In the genomic region with DNA sequence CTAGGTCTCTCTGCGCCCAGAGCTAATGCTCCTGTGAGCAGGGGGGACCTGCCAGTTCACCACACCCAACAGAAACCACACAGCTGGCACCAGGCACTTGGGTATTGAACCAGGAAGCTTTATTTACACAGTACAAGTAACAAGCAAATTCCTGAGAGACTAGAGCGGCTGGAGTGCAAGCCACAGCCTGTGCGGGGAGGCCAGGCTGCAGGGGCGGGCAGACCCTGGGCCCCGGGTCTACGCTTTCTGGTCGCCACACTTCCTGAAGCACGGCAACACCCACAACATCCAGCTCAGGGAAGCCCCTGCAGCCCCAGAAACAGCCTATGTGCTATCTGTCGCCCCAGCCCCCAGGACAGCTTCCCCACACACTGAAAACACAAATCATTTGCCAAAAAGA, we compare ENCODE assay signal across 11 cellular contexts.
DNase-seq lines count a peak whose midpoint lies in the region; ATAC-seq and TF ChIP-seq lines count a peak whose summit lies in the region.
"Had no signal": no experiment of that assay in that cellular context is flagged by ENCODE, and none has a peak within 500 bp of the region (broad histone marks: within the 10 kb centered on the region; RNA-seq: fewer than 3 reads in every experiment).

No MANE protein-coding gene starts in this region.

- peaks cover 15% of the 10 kb centered on the region for H3K79me1 ChIP-seq in mesenchymal stem cell (replicated peaks; ENCODE audit: low read length, poor library complexity, severe bottlenecking)

- H3K4me3 ChIP-seq in mesenchymal stem cell (ENCODE audit: insufficient read depth in 1 of 2, low read depth in 1 of 2, low read length in 2 of 2) (no peak overlapping the region), gastroesophageal sphincter (no peak overlapping the region)
- H3K4me3 ChIP-seq: sigmoid colon had no signal

- peak overlapping the region; percentile 30 for H3K4me3 Mint-ChIP-seq in Calu3 (ENCODE audit: low read depth, unreplicated experiment)
- H3K4me3 Mint-ChIP-seq in WTC11 = no peak overlapping the region
- H3K4me3 Mint-ChIP-seq: activated T-cell treated with anti-CD3 and anti-CD28 coated beads, Interleukin-2, amount 50 U/mL, for 72 hours had no signal

- TF ChIP-seq POLR2A in gastroesophageal sphincter (IDR thresholded peaks at IDR 0.05) = no peak

- H3K14ac ChIP-seq in mesenchymal stem cell (ENCODE audit: low read length in 2 of 2) = no peak overlapping the region

- no peak overlapping the region for H3K4ac ChIP-seq in mesenchymal stem cell (ENCODE audit: low read depth in 1 of 2, low read length in 2 of 2)

- H4K91ac ChIP-seq in mesenchymal stem cell (ENCODE audit: low read length) = no peak overlapping the region

- intact Hi-C loops in Calu3 (cut with micrococcal nuclease; ENCODE audit: unreplicated experiment) = loop anchor here (10.0 kb wide), 1 partner anchor 126 kb away; the partner anchor contains the start of gene FAM53B

- DNase-seq in Calu3 (peak; percentile 42), WTC11 (ENCODE audit: low spot score) (no peak), mesenchymal stem cell (peak; percentile 30), foreskin melanocyte (no peak), medulla oblongata (ENCODE audit: extremely low spot score) (no peak)
- DNase-seq: activated T-cell treated with anti-CD3 and anti-CD28 coated beads, Interleukin-2, amount 50 U/mL, for 72 hours; foreskin fibroblast; sigmoid colon had no signal

- H3K36me3 Mint-ChIP-seq in Calu3 (ENCODE audit: insufficient read depth, unreplicated experiment) = peaks cover 6% of the 10 kb centered on the region
- H3K36me3 Mint-ChIP-seq in WTC11 = no peaks in the 10 kb centered on the region

- H3K36me3 ChIP-seq in mesenchymal stem cell (ENCODE audit: control insufficient read depth in 1 of 2, insufficient read depth in 2 of 2, low read depth in 1 of 2, low read length in 2 of 2) (peaks cover 0 to 57% of the 10 kb centered on the region in 2 experiments), gastroesophageal sphincter (peaks cover 0 to 58% of the 10 kb centered on the region in 2 donors)

- H2AFZ ChIP-seq in mesenchymal stem cell (ENCODE audit: low read depth, low read length) = no peak overlapping the region

- H3K4me2 ChIP-seq in mesenchymal stem cell (ENCODE audit: low read length, poor library complexity, severe bottlenecking) = no peak overlapping the region

- no peaks in the 10 kb centered on the region for H3K27me3 ChIP-seq in mesenchymal stem cell (ENCODE audit: control insufficient read depth in 1 of 2, insufficient read depth in 1 of 2, low read length in 2 of 2)
- no peaks in the 10 kb centered on the region for H3K27me3 ChIP-seq in gastroesophageal sphincter
- H3K27me3 ChIP-seq: sigmoid colon had no signal

- no peak for TF ChIP-seq EP300 in gastroesophageal sphincter (IDR thresholded peaks at IDR 0.05)

- no peak overlapping the region for H2AK5ac ChIP-seq in mesenchymal stem cell (ENCODE audit: low read length, severe bottlenecking)

- no peak for TF ChIP-seq CTCF in Calu3 (IDR thresholded peaks at IDR 0.05; ENCODE audit: unreplicated experiment)
- TF ChIP-seq CTCF in WTC11 (IDR thresholded peaks at IDR 0.05) = no peak
- no peak for TF ChIP-seq CTCF in gastroesophageal sphincter (IDR thresholded peaks at IDR 0.05)

- no peaks in the 10 kb centered on the region for H3K9me3 Mint-ChIP-seq in Calu3 (ENCODE audit: low read depth, unreplicated experiment)
- H3K9me3 Mint-ChIP-seq in WTC11 = no peaks in the 10 kb centered on the region
- H3K9me3 Mint-ChIP-seq: activated T-cell treated with anti-CD3 and anti-CD28 coated beads, Interleukin-2, amount 50 U/mL, for 72 hours had no signal

- H3K27ac Mint-ChIP-seq in Calu3 (ENCODE audit: unreplicated experiment) (no peak overlapping the region), WTC11 (0 out of 2 replicates have a peak overlapping the region, but pooled peaks have one; percentile 36)
- H3K27ac Mint-ChIP-seq: activated T-cell treated with anti-CD3 and anti-CD28 coated beads, Interleukin-2, amount 50 U/mL, for 72 hours had no signal

- H3K4me1 ChIP-seq in mesenchymal stem cell (ENCODE audit: control insufficient read depth, insufficient read depth, low read depth, low read length) (peaks cover 25% of the 10 kb centered on the region), gastroesophageal sphincter (peaks cover 0 to 20% (median 0%) of the 10 kb centered on the region in 3 donors)

- no peaks in the 10 kb centered on the region for H3K9me3 ChIP-seq in mesenchymal stem cell (ENCODE audit: control insufficient read depth, low read length)
- H3K9me3 ChIP-seq in gastroesophageal sphincter = no peaks in the 10 kb centered on the region
- H3K9me3 ChIP-seq: sigmoid colon had no signal

- no peak overlapping the region for H2BK15ac ChIP-seq in mesenchymal stem cell (ENCODE audit: low read depth, poor library complexity, severe bottlenecking)

- H3K9ac ChIP-seq in mesenchymal stem cell (ENCODE audit: low read length) = no peak overlapping the region

- POLR2A ChIA-PET in WTC11 (lab: Charles Lee) = no interaction called here

- no TSS peak for BruUV-seq in Calu3 (replicated peaks; lab: Mats Ljungman, UMichigan)

- no peak overlapping the region for H2BK120ac ChIP-seq in mesenchymal stem cell (ENCODE audit: low read depth, low read length)

- ATAC-seq in HG02884 (IDR thresholded peaks at IDR 0.05; ENCODE audit: unreplicated experiment) (peak; percentile 40), WTC11 (no peak), gastroesophageal sphincter (no peak), HG03521 (IDR thresholded peaks at IDR 0.05; ENCODE audit: unreplicated experiment) (no peak)

- H4K8ac ChIP-seq in mesenchymal stem cell (ENCODE audit: low read length) = peak overlapping the region; percentile 56

- H3K23ac ChIP-seq in mesenchymal stem cell (ENCODE audit: low read length in 2 of 2) = no peak overlapping the region

- H2BK5ac ChIP-seq in mesenchymal stem cell (ENCODE audit: low read depth, low read length, poor library complexity, severe bottlenecking) = no peak overlapping the region

- H3K18ac ChIP-seq in mesenchymal stem cell (ENCODE audit: low read depth in 1 of 2, low read length in 2 of 2) = no peak overlapping the region

- H3K27me3 Mint-ChIP-seq in Calu3 (ENCODE audit: unreplicated experiment) = no peaks in the 10 kb centered on the region
- H3K27me3 Mint-ChIP-seq in WTC11 (ENCODE audit: low read depth) = no peaks in the 10 kb centered on the region

- H3K4me1 Mint-ChIP-seq in Calu3 (ENCODE audit: low read depth, unreplicated experiment) = no peaks in the 10 kb centered on the region
- peaks cover 13% of the 10 kb centered on the region for H3K4me1 Mint-ChIP-seq in WTC11

- H3K27ac ChIP-seq in mesenchymal stem cell (ENCODE audit: low read length, poor library complexity, severe bottlenecking) (no peak overlapping the region), gastroesophageal sphincter (no peak overlapping the region)

- CTCF ChIA-PET in Calu3 (lab: Charles Lee) = interaction anchor here (0.6 kb wide), 1 partner anchor 43 kb away, joined by 8 read pairs; no protein-coding TSS in a partner anchor
- CTCF ChIA-PET in WTC11 (lab: Charles Lee) = interaction anchor here (0.8 to 1.6 kb wide), 2 partner anchors 13 to 122 kb away, joined by 3 to 4 read pairs; no protein-coding TSS in a partner anchor

- 77% methylated on average over 9 of the region's 9 CpGs for WGBS in mesenchymal stem cell
- WGBS in gastroesophageal sphincter (ENCODE audit: low coverage in 1 of 2), 2 donors = no CpG with 5 or more reads among the region's 9 CpGs

- H2BK12ac ChIP-seq in mesenchymal stem cell (ENCODE audit: low read length in 2 of 2) = no peak overlapping the region

TF ChIP-seq in WTC11, 78 proteins besides CTCF, POLR2A, EP300 and RAD21 (continues in another document):
- no peak for TF ChIP-seq MXD4 (CRISPR knock-in tag; IDR thresholded peaks at IDR 0.05; ENCODE audit: borderline replicate concordance)
- TF ChIP-seq TEAD1 (CRISPR knock-in tag; IDR thresholded peaks at IDR 0.05) = no peak
- no peak for TF ChIP-seq TCF7 (CRISPR knock-in tag; IDR thresholded peaks at IDR 0.05; ENCODE audit: low read depth)
- TF ChIP-seq JUN (CRISPR knock-in tag; IDR thresholded peaks at IDR 0.05) = no peak
- no peak for TF ChIP-seq GABPB1 (CRISPR knock-in tag; IDR thresholded peaks at IDR 0.05)
- TF ChIP-seq KAT7 (CRISPR knock-in tag; IDR thresholded peaks at IDR 0.05; ENCODE audit: borderline replicate concordance) = no peak
- no peak for TF ChIP-seq ZNF512 (CRISPR knock-in tag; IDR thresholded peaks at IDR 0.05; ENCODE audit: borderline replicate concordance)
- no peak for TF ChIP-seq TEAD4 (CRISPR knock-in tag; IDR thresholded peaks at IDR 0.05)

Comparison
In these comparisons a context has a peak if more than half of its experiments do, and no peak if none do; other contexts are left out.
1. DNase-seq: peak in Calu3 (single experiment) and mesenchymal stem cell (single experiment); none in WTC11 (single experiment), foreskin melanocyte (single experiment) and medulla oblongata (single experiment).